In genomic region chr17:73091410-73091769, GRCh38 we compare ENCODE assay signal across 9 cellular contexts. TPM values are rescaled to one million over a fixed set of nuclear protein-coding genes. Genes with fewer than 3 reads are reported as not detected.
DNase-seq lines count a peak whose midpoint lies in the region; ATAC-seq, FAIRE-seq and TF ChIP-seq lines count a peak whose summit lies in the region.
"Had no signal": no experiment of that assay in that cellular context is flagged by ENCODE, and none has a peak within 500 bp of the region (broad histone marks: within the 10 kb centered on the region; RNA-seq: fewer than 3 reads in every experiment).

No MANE protein-coding gene starts in this region.

- peaks cover 6 to 12% of the 10 kb centered on the region in 2 experiments; a peak in 2 of 5 replicates for H3K27me3 ChIP-seq in K562 (ENCODE audit: control insufficient read depth in 2 of 2, insufficient read depth in 2 of 2, low read length in 2 of 2)

- POLR2A ChIA-PET in K562 (lab: Yijun Ruan, JAX), result interaction anchor here (0.9 kb wide), 1 partner anchor 105 kb away, joined by 5 read pairs; no protein-coding TSS in a partner anchor

- H2AFZ ChIP-seq in K562 (ENCODE audit: low read depth, low read length), result peak overlapping the region; percentile 89

- peak overlapping the region; percentile 99 for H3K4me3 Mint-ChIP-seq in activated naive CD4-positive, alpha-beta T cell treated with anti-CD3 and anti-CD28 coated beads for 36 hours
- peak overlapping the region; percentile 98 for H3K4me3 Mint-ChIP-seq in type B pancreatic cell

- H3K4me3 ChIP-seq in K562, result peak overlapping the region; percentile 67
- peak overlapping the region; percentile 61 for H3K4me3 ChIP-seq in mesodermal cell (ENCODE audit: extremely low read depth, insufficient read depth, low read length, poor library complexity, severe bottlenecking)

- no peak for TF ChIP-seq EP300 in K562 (IDR thresholded peaks at IDR 0.05; ENCODE audit: low read length)

- CTCF ChIA-PET in activated naive CD4-positive, alpha-beta T cell treated with anti-CD3 and anti-CD28 coated beads for 36 hours (lab: Charles Lee), result interaction anchor here (0.6 to 1.5 kb wide), 4 partner anchors 65 to 959 kb away, joined by 3 to 6 read pairs (median 4); no protein-coding TSS in a partner anchor
- CTCF ChIA-PET in K562 (lab: Yijun Ruan, JAX; ENCODE audit: low intra/inter-chr PET ratio), result no interaction called here

- no peaks in the 10 kb centered on the region for H3K9me1 ChIP-seq in K562 (ENCODE audit: control insufficient read depth, insufficient read depth, low read length)

- H3K27ac Mint-ChIP-seq in activated naive CD4-positive, alpha-beta T cell treated with anti-CD3 and anti-CD28 coated beads for 36 hours, result no peak overlapping the region
- H3K27ac Mint-ChIP-seq in type B pancreatic cell, result no peak overlapping the region

- intact Hi-C loops in activated naive CD4-positive, alpha-beta T cell treated with anti-CD3 and anti-CD28 coated beads for 36 hours (cut with micrococcal nuclease), result no loop called here
- intact Hi-C loops in K562 (cut with micrococcal nuclease), result loop anchor here (10.0 kb wide), 1 partner anchor 107 kb away; no protein-coding TSS in a partner anchor

- H3K36me3 ChIP-seq in K562 (ENCODE audit: control insufficient read depth, insufficient read depth, low read length) (peaks cover 10% of the 10 kb centered on the region; the same call in 1 of the 3 replicates), mesodermal cell (ENCODE audit: control insufficient read depth, insufficient read depth, low read length) (no peaks in the 10 kb centered on the region)

- DNase-seq in activated naive CD4-positive, alpha-beta T cell treated with anti-CD3 and anti-CD28 coated beads for 36 hours, result no peak
- DNase-seq in activated naive CD4-positive, alpha-beta T cell treated with Interleukin-2 at 50 U/mL for 16 hours, result no peak
- DNase-seq in K562 (ENCODE audit: extremely low read depth in 1 of 4, low spot score in 3 of 4) (no peak), type B pancreatic cell (ENCODE audit: extremely low spot score, unreplicated experiment) (no peak), cerebellar nuclear complex (lab: John Stamatoyannopoulos, UW) (no peak), GM13976 (ENCODE audit: low spot score) (no peak), DMS153 (lab: John Stamatoyannopoulos, UW) (no peak)

- peak overlapping the region; percentile 79 to 93; a peak in 3 of 4 replicates for H3K9ac ChIP-seq in K562 (ENCODE audit: insufficient read depth in 1 of 2, low read depth in 2 of 2, low read length in 2 of 2)

- no peaks in the 10 kb centered on the region for H4K20me1 ChIP-seq in K562 (replicated peaks; ENCODE audit: control insufficient read depth, insufficient read depth, low read length)

- H3K4me1 Mint-ChIP-seq in activated naive CD4-positive, alpha-beta T cell treated with anti-CD3 and anti-CD28 coated beads for 36 hours (ENCODE audit: low read depth), result peaks cover 34% of the 10 kb centered on the region
- H3K4me1 Mint-ChIP-seq in type B pancreatic cell (ENCODE audit: unreplicated experiment), result peaks cover 15% of the 10 kb centered on the region

- no peak for FAIRE-seq in K562 (lab: Jason Lieb, UNC)
- FAIRE-seq: endometrium had no signal

- peaks cover 10% of the 10 kb centered on the region; the same call in 2 of the 3 replicates for H3K79me2 ChIP-seq in K562 (ENCODE audit: control insufficient read depth, insufficient read depth, low read length)

- H3K4me1 ChIP-seq in K562 (replicated peaks in 1 of 2; ENCODE audit: control insufficient read depth in 2 of 2, insufficient read depth in 2 of 2, low read length in 2 of 2), result peaks cover 6 to 12% of the 10 kb centered on the region in 2 experiments; a peak in 3 of 5 replicates
- H3K4me1 ChIP-seq in mesodermal cell (ENCODE audit: control insufficient read depth, insufficient read depth, low read length, poor library complexity, severe bottlenecking), result peaks cover 3% of the 10 kb centered on the region

- ATAC-seq in K562, result no peak

- WGBS in K562 (ENCODE audit: insufficient coverage, low coverage, missing lambda C conversion rate), result 23% methylated on average over 4 of the region's 4 CpGs
- 72 to 94% methylated on average over 3 of the region's 4 CpGs for WGBS in mesodermal cell (ENCODE audit: insufficient coverage in 2 of 2), 2 experiments

- BruUV-seq in K562 (replicated peaks; lab: Mats Ljungman, UMichigan), result no TSS peak

- peaks cover 10% of the 10 kb centered on the region for H3K36me3 Mint-ChIP-seq in activated naive CD4-positive, alpha-beta T cell treated with anti-CD3 and anti-CD28 coated beads for 36 hours (ENCODE audit: low read depth)
- peaks cover 7% of the 10 kb centered on the region for H3K36me3 Mint-ChIP-seq in type B pancreatic cell

- no peak overlapping the region for H3K27ac ChIP-seq in K562 (ENCODE audit: extremely low read depth, low read depth, low read length)
- H3K27ac ChIP-seq in mesodermal cell (ENCODE audit: low read depth, low read length, severe bottlenecking), result no peak overlapping the region

- no peaks in the 10 kb centered on the region for H3K9me3 ChIP-seq in K562 (replicated peaks; ENCODE audit: control insufficient read depth, insufficient read depth, low read depth, low read length)
- no peaks in the 10 kb centered on the region for H3K9me3 ChIP-seq in mesodermal cell (ENCODE audit: control insufficient read depth, low read length)

- no peaks in the 10 kb centered on the region for H3K27me3 Mint-ChIP-seq in activated naive CD4-positive, alpha-beta T cell treated with anti-CD3 and anti-CD28 coated beads for 36 hours (ENCODE audit: low read depth)
- H3K27me3 Mint-ChIP-seq in type B pancreatic cell, result peaks cover 4% of the 10 kb centered on the region

- peak overlapping the region; percentile 96 for H3K4me2 ChIP-seq in K562 (ENCODE audit: insufficient read depth, low read length)

- in situ Hi-C loops in K562 (cut with MboI), result no loop called here
- in situ Hi-C loops in GM13976 (cut with MboI; ENCODE audit: low sequenced_read_pairs, unreplicated experiment), result no loop called here

- TF ChIP-seq RAD21 in K562 (CRISPR knock-in tag; conservative IDR thresholded peaks at IDR 0.05 in 1 of 2, IDR thresholded peaks at IDR 0.05 in 1 of 2), result no peak

- TF ChIP-seq POLR2A in K562 (conservative IDR thresholded peaks at IDR 0.05), result no peak

- H3K9me3 Mint-ChIP-seq in activated naive CD4-positive, alpha-beta T cell treated with anti-CD3 and anti-CD28 coated beads for 36 hours, result no peaks in the 10 kb centered on the region
- H3K9me3 Mint-ChIP-seq in type B pancreatic cell, result no peaks in the 10 kb centered on the region

- TF ChIP-seq CTCF in K562 (IDR thresholded peaks at IDR 0.05 in 2 of 3, conservative IDR thresholded peaks at IDR 0.05 in 1 of 3; ENCODE audit: insufficient read depth in 2 of 3, low read depth in 1 of 3, low read length in 3 of 3) (no peak), type B pancreatic cell (conservative IDR thresholded peaks at IDR 0.05) (no peak), GM13976 (IDR thresholded peaks at IDR 0.05; ENCODE audit: borderline replicate concordance, control extremely low read depth, extremely low read depth, insufficient read depth, missing control alignments) (no peak)

TF ChIP-seq in K562, 482 proteins besides CTCF, POLR2A, EP300 and RAD21:
- TF ChIP-seq EWSR1 (IDR thresholded peaks at IDR 0.05; ENCODE audit: borderline replicate concordance, low read depth, partially characterized antibody) (no peak), NFIC (IDR thresholded peaks at IDR 0.05) (peak; percentile 21; the same call in 1 of the 2 replicates)
TF ChIP-seq in K562: peak in this region for 1.

RNA-seq across cellular contexts. Expression of gene SLC39A11, which starts 1.1 kb away (rescaled TPM):
- 10 to 100 TPM; 14.0 to 16.4 TPM for total RNA-seq in activated naive CD4-positive, alpha-beta T cell treated with anti-CD3 and anti-CD28 coated beads for 36 hours
- 51.5 and 68.1 TPM in 2 replicates for total RNA-seq in K562 (2011; cell fraction: chromatin; rRNA removed; ENCODE audit: low replicate concordance)
- total RNA-seq in K562 (2011; cell fraction: nucleolus; rRNA removed), result 52.9 and 55.3 TPM in 2 replicates
- 74.6 and 85.3 TPM in 2 replicates for total RNA-seq in K562 (2011; cell fraction: nucleoplasm; rRNA removed)
- 11.8 and 15.1 TPM in 2 replicates for total RNA-seq in K562 (2014; rRNA removed)
- total RNA-seq in K562 (2014; rRNA removed; fragmentation: Illumina TruSeq; extraction: Trizol), result 12.7 and 12.9 TPM in 2 replicates
- 20.2 TPM in 2 replicates for total RNA-seq in K562 (2015; rRNA removed; fragmentation: Illumina TruSeq; extraction: Trizol)
- 25.6 and 26.4 TPM in 2 replicates for total RNA-seq in K562 (2021)
- polyA plus RNA-seq in K562 (2011; rRNA removed), result 8.8 and 10.5 TPM in 2 replicates
- polyA plus RNA-seq in K562 (2011; cell fraction: cytosol; rRNA removed), result 9.1 and 10.5 TPM in 2 replicates
- polyA plus RNA-seq in K562 (2011; cell fraction: nucleus; rRNA removed), result 12.2 and 21.3 TPM in 2 replicates
- polyA plus RNA-seq in K562 (2012), result 19.8 and 21.1 TPM in 2 replicates
- 11.0 and 13.4 TPM in 2 replicates for polyA plus RNA-seq in K562 (2014; fragmentation: Illumina TruSeq; extraction: Trizol)
- polyA plus RNA-seq in K562 (2014; fragmentation: Nextera tagmentation; extraction: Ambion mirVana), result 10 to 100 TPM; 11.5 to 13.7 TPM
- polyA plus RNA-seq in K562 (2014; rRNA removed), result 12.8 and 15.2 TPM in 2 replicates
- 18.1 and 20.4 TPM in 2 replicates for polyA minus RNA-seq in K562 (2011; rRNA and poly(A)+ RNA removed)
- polyA minus RNA-seq in K562 (2011; cell fraction: cytosol; rRNA and poly(A)+ RNA removed), result 10.3 and 16.1 TPM in 2 replicates
- 23.0 and 23.8 TPM in 2 replicates for polyA minus RNA-seq in K562 (2011; cell fraction: nucleus; rRNA and poly(A)+ RNA removed)
- polyA plus RNA-seq in mesodermal cell (2013, experiment 1 of 2), result 6.9 TPM
- polyA plus RNA-seq in mesodermal cell (2013, experiment 2 of 2), result 5.5 TPM
- total RNA-seq in type B pancreatic cell (ENCODE audit: low replicate concordance), result 23.2 and 39.9 TPM in 2 replicates
